ENCODE assay signal across 1 cellular context in genomic region chr9:35604578-35605335, GRCh38.
TF ChIP-seq lines count a peak whose summit lies in the region.

TSS of gene TESK1 (plus strand) at chr9:35605262. CDS start at chr9:35605620, 358 bp downstream.

TF ChIP-seq in HepG2, 621 proteins besides CTCF, POLR2A, EP300 and RAD21 (continued from another document and continues in another):
- TF ChIP-seq ZNF609 (CRISPR knock-in tag; IDR thresholded peaks at IDR 0.05; ENCODE audit: borderline replicate concordance) (no peak), RNF2 (conservative IDR thresholded peaks at IDR 0.05; ENCODE audit: low read depth) (no peak), NCOA2 (CRISPR knock-in tag; IDR thresholded peaks at IDR 0.05) (no peak), RERE (CRISPR knock-in tag; IDR thresholded peaks at IDR 0.05; ENCODE audit: low read depth) (no peak), ZSCAN25 (CRISPR knock-in tag; IDR thresholded peaks at IDR 0.05) (no peak), MXI1 (IDR thresholded peaks at IDR 0.05; ENCODE audit: borderline replicate concordance, low read depth, low read length) (no peak; the same call in 2 of the 3 replicates), MEF2D (CRISPR knock-in tag; IDR thresholded peaks at IDR 0.05) (0 out of 2 replicates have a peak, but pooled peaks have one; percentile 70), ZNF503 (CRISPR knock-in tag; IDR thresholded peaks at IDR 0.05) (no peak), ZFYVE20 (CRISPR knock-in tag; IDR thresholded peaks at IDR 0.05; ENCODE audit: borderline replicate concordance, low read depth) (no peak), MNT (IDR thresholded peaks at IDR 0.05) (no peak), ZBTB34 (CRISPR knock-in tag; IDR thresholded peaks at IDR 0.05) (no peak), ZNF292 (CRISPR knock-in tag; IDR thresholded peaks at IDR 0.05; ENCODE audit: borderline replicate concordance, low read depth) (no peak), MXD3 (CRISPR knock-in tag; IDR thresholded peaks at IDR 0.05) (no peak), ZFAT (CRISPR knock-in tag; conservative IDR thresholded peaks at IDR 0.05) (no peak), GTF3A (CRISPR knock-in tag; conservative IDR thresholded peaks at IDR 0.05) (no peak), TRAFD1 (CRISPR knock-in tag; IDR thresholded peaks at IDR 0.05; ENCODE audit: borderline replicate concordance) (no peak), ZSCAN21 (CRISPR knock-in tag; IDR thresholded peaks at IDR 0.05; ENCODE audit: borderline replicate concordance) (no peak), NFIB (CRISPR knock-in tag; IDR thresholded peaks at IDR 0.05; ENCODE audit: borderline replicate concordance) (no peak), MAF1 (CRISPR knock-in tag; IDR thresholded peaks at IDR 0.05; ENCODE audit: borderline replicate concordance) (no peak), ZNF644 (CRISPR knock-in tag; IDR thresholded peaks at IDR 0.05; ENCODE audit: low read depth) (no peak), FOXK2 (IDR thresholded peaks at IDR 0.05) (no peak), XBP1 (CRISPR knock-in tag; IDR thresholded peaks at IDR 0.05) (no peak), TFDP1 (CRISPR knock-in tag; IDR thresholded peaks at IDR 0.05; ENCODE audit: borderline replicate concordance) (no peak), PAF1 (CRISPR knock-in tag; IDR thresholded peaks at IDR 0.05) (no peak), ZNF569 (CRISPR knock-in tag; IDR thresholded peaks at IDR 0.05; ENCODE audit: borderline replicate concordance) (no peak), NFIC (IDR thresholded peaks at IDR 0.05; ENCODE audit: low read length) (no peak), ZFP91 (CRISPR knock-in tag; IDR thresholded peaks at IDR 0.05; ENCODE audit: borderline replicate concordance) (no peak), TEF (CRISPR knock-in tag; IDR thresholded peaks at IDR 0.05) (no peak), ATF3 (CRISPR knock-in tag; IDR thresholded peaks at IDR 0.05) (no peak), ERF (CRISPR knock-in tag; IDR thresholded peaks at IDR 0.05) (no peak), ARNTL (CRISPR knock-in tag; IDR thresholded peaks at IDR 0.05) (no peak), PHF8 (CRISPR knock-in tag; IDR thresholded peaks at IDR 0.05) (peak; percentile 54), DDIT3 (CRISPR knock-in tag; IDR thresholded peaks at IDR 0.05) (no peak), TFAP4 (IDR thresholded peaks at IDR 0.05; ENCODE audit: borderline replicate concordance, low read depth) (peak; percentile 19; the same call in 1 of the 2 replicates)
